ENCODE assay signal across 8 cellular contexts in genomic region chr3:33372218-33373081, GRCh38.
DNase-seq lines count a peak whose midpoint lies in the region; ATAC-seq and TF ChIP-seq lines count a peak whose summit lies in the region.

No MANE protein-coding gene starts in this region.

- ATAC-seq in HG03442 (IDR thresholded peaks at IDR 0.05; ENCODE audit: unreplicated experiment) = peak; percentile 43
- peak; percentile 43 to 74 (median 62) for ATAC-seq in heart right ventricle

- peak; percentile 88 to 94 (median 91) for TF ChIP-seq CTCF in heart right ventricle (IDR thresholded peaks at IDR 0.05)

- H3K36me3 ChIP-seq in heart right ventricle = peaks cover 0 to 26% (median 0%) of the 10 kb centered on the region in 9 donors

- intact Hi-C loops in heart right ventricle (cut with DNase I) = loop anchor here (1.0 to 10.0 kb wide), 8 partner anchors 240 to 428 kb away; no protein-coding TSS in a partner anchor

- H3K27me3 ChIP-seq in heart right ventricle = no peaks in the 10 kb centered on the region

- H3K9me3 ChIP-seq in heart right ventricle = peaks cover 0 to 6% (median 0%) of the 10 kb centered on the region in 11 donors

- no peak overlapping the region for H3K4me3 ChIP-seq in heart right ventricle

- H3K27ac ChIP-seq in heart right ventricle = no peak overlapping the region

- H3K4me1 ChIP-seq in heart right ventricle = peaks cover 0 to 9% (median 0%) of the 10 kb centered on the region in 9 donors

- DNase-seq in activated gamma-delta T cell treated with Interleukin-2 at 50 U/mL for 16 hours = peak; percentile 25
- no peak for DNase-seq in activated gamma-delta T cell (lab: John Stamatoyannopoulos, UW)
- DNase-seq in SIG-M5 (lab: John Stamatoyannopoulos, UW) = peak; percentile 36
- DNase-seq in activated naive CD4-positive, alpha-beta T cell treated with anti-CD3 and anti-CD28 coated beads, Interleukin-2, amount 50 U/mL, for 16 hours = peak; percentile 31
- peak in 1 of 2 donors; percentile 34 for DNase-seq in heart right ventricle
- peak; percentile 71 for DNase-seq in renal cortical epithelial cell (ENCODE audit: low read depth)
- no peak for DNase-seq in mesenteric fat pad (ENCODE audit: low spot score)

- WGBS in heart right ventricle, 2 donors = 56% methylated on average over 14 of the region's 14 CpGs

Comparison
In these comparisons a context has a peak if more than half of its experiments do, and no peak if none do; other contexts are left out.
1. DNase-seq: peak in activated gamma-delta T cell treated with Interleukin-2 at 50 U/mL for 16 hours (single experiment), SIG-M5 (single experiment), activated naive CD4-positive, alpha-beta T cell treated with anti-CD3 and anti-CD28 coated beads, Interleukin-2, amount 50 U/mL, for 16 hours (single experiment) and renal cortical epithelial cell (single experiment); none in activated gamma-delta T cell (single experiment) and mesenteric fat pad (single experiment).